Comparison of ENCODE assay signal across 2 cellular contexts in the genomic region with DNA sequence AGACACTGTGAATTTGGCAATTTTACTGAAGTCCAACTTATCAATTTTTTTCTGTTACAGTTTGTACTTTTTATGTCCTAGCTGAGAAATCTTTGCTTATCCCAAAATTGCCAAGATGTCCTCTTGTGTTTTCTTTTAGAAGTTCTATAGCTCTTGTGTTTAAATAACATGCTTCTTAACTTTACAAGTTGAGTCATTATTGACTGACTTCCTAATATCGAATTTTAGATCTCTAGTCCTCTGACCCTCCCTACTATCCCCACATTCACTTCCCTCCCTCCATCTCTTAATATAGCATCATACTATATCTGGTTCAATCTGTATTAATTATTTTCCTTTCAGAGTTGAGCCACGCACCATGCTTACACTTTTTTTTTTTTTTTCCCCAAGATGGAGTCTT.
TF ChIP-seq lines count a peak whose summit lies in the region.

No MANE protein-coding gene starts in this region.

TF ChIP-seq in GM23338, 12 proteins besides CTCF, POLR2A, EP300 and RAD21:
- TF ChIP-seq EZH2phosphoT487 (IDR thresholded peaks at IDR 0.05; ENCODE audit: unreplicated experiment) (no peak), EZH2 (IDR thresholded peaks at IDR 0.05; ENCODE audit: low read depth, unreplicated experiment) (no peak), ZNF331 (CRISPR knock-in tag; IDR thresholded peaks at IDR 0.05; ENCODE audit: low read depth) (no peak), NANOG (IDR thresholded peaks at IDR 0.05; ENCODE audit: borderline replicate concordance) (no peak), STAT1 (IDR thresholded peaks at IDR 0.05; ENCODE audit: unreplicated experiment) (no peak), ZNF114 (CRISPR knock-in tag; IDR thresholded peaks at IDR 0.05) (no peak), ETS1 (IDR thresholded peaks at IDR 0.05) (no peak), CREB1 (CRISPR knock-in tag; IDR thresholded peaks at IDR 0.05; ENCODE audit: low read depth) (no peak), POLR2AphosphoS5 (IDR thresholded peaks at IDR 0.05; ENCODE audit: low read depth) (no peak), JUNB (IDR thresholded peaks at IDR 0.05; ENCODE audit: unreplicated experiment) (no peak)
- TF ChIP-seq, protein P1, sequence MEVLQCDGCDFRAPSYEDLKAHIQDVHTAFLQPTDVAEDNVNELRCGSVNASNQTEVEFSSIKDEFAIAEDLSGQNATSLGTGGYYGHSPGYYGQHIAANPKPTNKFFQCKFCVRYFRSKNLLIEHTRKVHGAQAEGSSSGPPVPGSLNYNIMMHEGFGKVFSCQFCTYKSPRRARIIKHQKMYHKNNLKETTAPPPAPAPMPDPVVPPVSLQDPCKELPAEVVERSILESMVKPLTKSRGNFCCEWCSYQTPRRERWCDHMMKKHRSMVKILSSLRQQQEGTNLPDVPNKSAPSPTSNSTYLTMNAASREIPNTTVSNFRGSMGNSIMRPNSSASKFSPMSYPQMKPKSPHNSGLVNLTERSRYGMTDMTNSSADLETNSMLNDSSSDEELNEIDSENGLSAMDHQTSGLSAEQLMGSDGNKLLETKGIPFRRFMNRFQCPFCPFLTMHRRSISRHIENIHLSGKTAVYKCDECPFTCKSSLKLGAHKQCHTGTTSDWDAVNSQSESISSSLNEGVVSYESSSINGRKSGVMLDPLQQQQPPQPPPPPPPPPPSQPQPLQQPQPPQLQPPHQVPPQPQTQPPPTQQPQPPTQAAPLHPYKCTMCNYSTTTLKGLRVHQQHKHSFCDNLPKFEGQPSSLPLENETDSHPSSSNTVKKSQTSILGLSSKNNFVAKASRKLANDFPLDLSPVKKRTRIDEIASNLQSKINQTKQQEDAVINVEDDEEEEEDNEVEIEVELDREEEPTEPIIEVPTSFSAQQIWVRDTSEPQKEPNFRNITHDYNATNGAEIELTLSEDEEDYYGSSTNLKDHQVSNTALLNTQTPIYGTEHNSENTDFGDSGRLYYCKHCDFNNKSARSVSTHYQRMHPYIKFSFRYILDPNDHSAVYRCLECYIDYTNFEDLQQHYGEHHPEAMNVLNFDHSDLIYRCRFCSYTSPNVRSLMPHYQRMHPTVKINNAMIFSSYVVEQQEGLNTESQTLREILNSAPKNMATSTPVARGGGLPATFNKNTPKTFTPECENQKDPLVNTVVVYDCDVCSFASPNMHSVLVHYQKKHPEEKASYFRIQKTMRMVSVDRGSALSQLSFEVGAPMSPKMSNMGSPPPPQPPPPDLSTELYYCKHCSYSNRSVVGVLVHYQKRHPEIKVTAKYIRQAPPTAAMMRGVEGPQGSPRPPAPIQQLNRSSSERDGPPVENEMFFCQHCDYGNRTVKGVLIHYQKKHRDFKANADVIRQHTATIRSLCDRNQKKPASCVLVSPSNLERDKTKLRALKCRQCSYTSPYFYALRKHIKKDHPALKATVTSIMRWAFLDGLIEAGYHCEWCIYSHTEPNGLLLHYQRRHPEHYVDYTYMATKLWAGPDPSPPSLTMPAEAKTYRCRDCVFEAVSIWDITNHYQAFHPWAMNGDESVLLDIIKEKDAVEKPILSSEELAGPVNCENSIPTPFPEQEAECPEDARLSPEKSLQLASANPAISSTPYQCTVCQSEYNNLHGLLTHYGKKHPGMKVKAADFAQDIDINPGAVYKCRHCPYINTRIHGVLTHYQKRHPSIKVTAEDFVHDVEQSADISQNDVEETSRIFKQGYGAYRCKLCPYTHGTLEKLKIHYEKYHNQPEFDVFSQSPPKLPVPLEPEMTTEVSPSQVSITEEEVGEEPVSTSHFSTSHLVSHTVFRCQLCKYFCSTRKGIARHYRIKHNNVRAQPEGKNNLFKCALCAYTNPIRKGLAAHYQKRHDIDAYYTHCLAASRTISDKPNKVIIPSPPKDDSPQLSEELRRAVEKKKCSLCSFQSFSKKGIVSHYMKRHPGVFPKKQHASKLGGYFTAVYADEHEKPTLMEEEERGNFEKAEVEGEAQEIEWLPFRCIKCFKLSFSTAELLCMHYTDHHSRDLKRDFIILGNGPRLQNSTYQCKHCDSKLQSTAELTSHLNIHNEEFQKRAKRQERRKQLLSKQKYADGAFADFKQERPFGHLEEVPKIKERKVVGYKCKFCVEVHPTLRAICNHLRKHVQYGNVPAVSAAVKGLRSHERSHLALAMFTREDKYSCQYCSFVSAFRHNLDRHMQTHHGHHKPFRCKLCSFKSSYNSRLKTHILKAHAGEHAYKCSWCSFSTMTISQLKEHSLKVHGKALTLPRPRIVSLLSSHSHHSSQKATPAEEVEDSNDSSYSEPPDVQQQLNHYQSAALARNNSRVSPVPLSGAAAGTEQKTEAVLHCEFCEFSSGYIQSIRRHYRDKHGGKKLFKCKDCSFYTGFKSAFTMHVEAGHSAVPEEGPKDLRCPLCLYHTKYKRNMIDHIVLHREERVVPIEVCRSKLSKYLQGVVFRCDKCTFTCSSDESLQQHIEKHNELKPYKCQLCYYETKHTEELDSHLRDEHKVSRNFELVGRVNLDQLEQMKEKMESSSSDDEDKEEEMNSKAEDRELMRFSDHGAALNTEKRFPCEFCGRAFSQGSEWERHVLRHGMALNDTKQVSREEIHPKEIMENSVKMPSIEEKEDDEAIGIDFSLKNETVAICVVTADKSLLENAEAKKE (CRISPR knock-in tag; IDR thresholded peaks at IDR 0.05), result no peak

TF ChIP-seq in K562, 482 proteins besides CTCF, POLR2A, EP300 and RAD21:
- TF ChIP-seq RERE (CRISPR knock-in tag; IDR thresholded peaks at IDR 0.05; ENCODE audit: borderline replicate concordance) (no peak), TSC22D4 (tag; IDR thresholded peaks at IDR 0.05) (no peak), PPARD (CRISPR knock-in tag; IDR thresholded peaks at IDR 0.05) (no peak)
